22 cellular contexts compared by ENCODE assay signal in genomic region chr3:13177236-13177635, GRCh38.
"Had no signal": no experiment of that assay in that cellular context is flagged by ENCODE, and none has a peak within 500 bp of the region (broad histone marks: within the 10 kb centered on the region; RNA-seq: fewer than 3 reads in every experiment).

No MANE protein-coding gene starts in this region.

- H3K4me3 ChIP-seq: pancreas, psoas muscle, right lobe of liver, sigmoid colon, stomach, thoracic aorta, thyroid gland, transverse colon, upper lobe of right lung, uterus had no signal

- H3K27ac ChIP-seq: pancreas, psoas muscle, right lobe of liver, sigmoid colon, stomach, thoracic aorta, thyroid gland, transverse colon, upper lobe of right lung, uterus had no signal

- H3K36me3 ChIP-seq: pancreas, right lobe of liver, sigmoid colon, stomach, thoracic aorta, thyroid gland, transverse colon, upper lobe of right lung, uterus had no signal

- H3K27me3 ChIP-seq: pancreas, right lobe of liver, sigmoid colon, stomach, thyroid gland, transverse colon, upper lobe of right lung, uterus had no signal

- H3K4me1 ChIP-seq: pancreas, psoas muscle, sigmoid colon, stomach, thyroid gland, transverse colon, upper lobe of right lung, uterus had no signal

- H3K9me3 ChIP-seq: pancreas, thyroid gland, upper lobe of right lung, uterus had no signal

- DNase-seq: naive B cell; naive thymus-derived CD8-positive, alpha-beta T cell; nephron progenitor cell; occipital lobe; pancreas; psoas muscle; right cardiac atrium; right lobe of liver; sigmoid colon; small intestine; stimulated activated CD4-positive, alpha-beta T cell treated with anti-CD3 and anti-CD28 coated beads, Interleukin-15, amount 100 ng/mL, for 24 hours; stimulated activated CD4-positive, alpha-beta T cell treated with anti-CD3 and anti-CD28 coated beads, Interleukin-2, amount 100 ng/mL, for 24 hours; stimulated activated CD4-positive, alpha-beta T cell treated with anti-CD3 and anti-CD28 coated beads, Interleukin-2, amount 100 ng/mL, for 48 hours; stimulated activated CD4-positive, alpha-beta T cell treated with anti-CD3 and anti-CD28 coated beads, Interleukin-4, amount 100 ng/mL, for 24 hours; stimulated activated naive B cell treated with anti-CD40 and anti-IgM and Interleukin-4, amounts not matched to agents 10 μg/mL and 1 μg/mL and 100 μg/mL, for 72 hours; stimulated activated naive CD4-positive, alpha-beta T cell treated with Interleukin-2 at 50 U/mL for 16 hours; stomach; thyroid gland; transverse colon; upper lobe of right lung; uterus had no signal

- FAIRE-seq: pancreas, small intestine had no signal
